In the genomic region with DNA sequence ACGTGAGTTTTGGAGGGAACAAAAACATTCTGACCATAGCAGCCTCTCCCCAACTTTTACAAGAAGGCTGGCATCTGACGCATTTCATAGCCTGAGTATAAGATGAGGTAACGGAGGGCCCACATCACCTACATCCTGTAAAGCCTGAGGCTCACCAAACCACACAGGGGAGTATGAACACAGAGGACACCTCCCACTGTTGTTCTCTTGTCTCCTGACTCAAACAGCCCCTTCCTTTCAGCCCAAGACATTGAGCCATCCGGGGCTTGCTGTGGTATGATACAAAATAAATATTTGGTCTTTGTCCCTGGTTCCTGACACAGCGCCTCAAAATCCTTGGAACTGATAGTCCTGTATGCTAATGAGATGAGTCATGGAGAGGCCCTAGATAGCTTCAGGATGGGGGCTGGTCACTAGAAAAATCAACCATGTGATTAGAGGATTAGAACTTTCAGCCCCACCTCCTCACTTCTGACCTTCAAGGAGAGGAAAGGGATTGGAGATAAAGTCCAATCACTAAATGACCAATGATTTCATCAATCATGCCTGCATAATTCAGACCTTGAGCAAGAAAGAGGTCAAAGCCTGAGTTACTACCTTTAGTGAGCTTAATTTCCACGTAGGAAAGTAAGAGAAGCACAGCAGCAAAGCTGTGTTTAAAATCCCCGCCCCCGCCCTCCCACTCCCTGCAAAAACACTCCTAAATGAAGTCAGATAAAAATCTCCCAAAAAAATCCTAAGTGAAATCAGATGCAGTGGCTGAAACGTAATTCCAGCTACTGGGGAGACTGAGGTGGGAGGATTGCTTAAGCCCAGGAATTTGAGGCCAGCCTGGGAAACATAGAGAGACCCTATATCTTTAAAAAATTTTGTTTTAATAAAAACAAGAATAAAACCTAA, we compare ENCODE assay signal across 11 cellular contexts.
DNase-seq lines count a peak whose midpoint lies in the region; ATAC-seq and TF ChIP-seq lines count a peak whose summit lies in the region.
"Had no signal": no experiment of that assay in that cellular context is flagged by ENCODE, and none has a peak within 500 bp of the region (broad histone marks: within the 10 kb centered on the region; RNA-seq: fewer than 3 reads in every experiment).

No MANE protein-coding gene starts in this region.

- H3K36me3 Mint-ChIP-seq in stimulated activated naive CD8-positive, alpha-beta T cell treated with anti-CD3 and anti-CD28 coated beads, Interleukin-15, Interleukin-2, amounts not matched to agents 100 ng/mL and 50 ng/mL, for 24 hours (ENCODE audit: low read depth): no peaks in the 10 kb centered on the region
- H3K36me3 Mint-ChIP-seq: IgD-negative memory B cell had no signal

- no peak overlapping the region for H3K4me3 ChIP-seq in spleen

- DNase-seq in activated naive CD4-positive, alpha-beta T cell treated with Interleukin-2 at 50 U/mL for 16 hours: peak; percentile 47
- DNase-seq in activated naive CD4-positive, alpha-beta T cell treated with anti-CD3 and anti-CD28 coated beads, Interleukin-2, amount 50 U/mL, for 16 hours: no peak
- DNase-seq in activated CD8-positive, alpha-beta memory T cell treated with anti-CD3 and anti-CD28 coated beads, Interleukin-2, amount 50 U/mL, for 4 hours: peak; percentile 36
- DNase-seq in glomerular visceral epithelial cell (ENCODE audit: extremely low spot score) (peak; percentile 34), spleen (no peak)
- DNase-seq: aorta, COR-L47 had no signal

- peak overlapping the region in 3 of 8 donors; percentile 54 to 71 (median 68) for H3K27ac ChIP-seq in spleen

- H3K4me1 ChIP-seq in spleen: peaks cover 0 to 62% (median 41%) of the 10 kb centered on the region in 6 donors

- H3K4me1 Mint-ChIP-seq in stimulated activated naive CD8-positive, alpha-beta T cell treated with anti-CD3 and anti-CD28 coated beads, Interleukin-15, Interleukin-2, amounts not matched to agents 100 ng/mL and 50 ng/mL, for 24 hours (ENCODE audit: low read depth): peaks cover 52% of the 10 kb centered on the region

- no peaks in the 10 kb centered on the region for H3K9me3 Mint-ChIP-seq in stimulated activated naive CD8-positive, alpha-beta T cell treated with anti-CD3 and anti-CD28 coated beads, Interleukin-15, Interleukin-2, amounts not matched to agents 100 ng/mL and 50 ng/mL, for 24 hours
- H3K9me3 Mint-ChIP-seq: IgD-negative memory B cell had no signal

- ATAC-seq in HG03045 (IDR thresholded peaks at IDR 0.05; ENCODE audit: unreplicated experiment): no peak
- no peak for ATAC-seq in GM19328 (IDR thresholded peaks at IDR 0.05; ENCODE audit: unreplicated experiment)

- peak overlapping the region; percentile 93 for H3K27ac Mint-ChIP-seq in stimulated activated naive CD8-positive, alpha-beta T cell treated with anti-CD3 and anti-CD28 coated beads, Interleukin-15, Interleukin-2, amounts not matched to agents 100 ng/mL and 50 ng/mL, for 24 hours

- TF ChIP-seq CTCF in spleen (IDR thresholded peaks at IDR 0.05 in 8 of 11, conservative IDR thresholded peaks at IDR 0.05 in 3 of 11): no peak

- no peaks in the 10 kb centered on the region for H3K9me3 ChIP-seq in spleen

- 55 to 78% (median 63%) methylated on average over 9 of the region's 9 CpGs for WGBS in spleen, 5 donors

- no peaks in the 10 kb centered on the region for H3K27me3 ChIP-seq in spleen (replicated peaks in 1 of 7)

- no peaks in the 10 kb centered on the region for H3K36me3 ChIP-seq in spleen

- intact Hi-C loops in spleen (cut with DNase I; ENCODE audit: low total_unique reads): loop anchor here (10.0 kb wide), 1 partner anchor 171 kb away; no protein-coding TSS in a partner anchor

- no peak for TF ChIP-seq POLR2A in spleen (IDR thresholded peaks at IDR 0.05)

- H3K4me3 Mint-ChIP-seq in stimulated activated naive CD8-positive, alpha-beta T cell treated with anti-CD3 and anti-CD28 coated beads, Interleukin-15, Interleukin-2, amounts not matched to agents 100 ng/mL and 50 ng/mL, for 24 hours: peak overlapping the region; percentile 43

- H3K27me3 Mint-ChIP-seq in stimulated activated naive CD8-positive, alpha-beta T cell treated with anti-CD3 and anti-CD28 coated beads, Interleukin-15, Interleukin-2, amounts not matched to agents 100 ng/mL and 50 ng/mL, for 24 hours: no peaks in the 10 kb centered on the region
- H3K27me3 Mint-ChIP-seq: IgD-negative memory B cell had no signal

Comparison
In these comparisons a context has a peak if more than half of its experiments do, and no peak if none do; other contexts are left out.
1. DNase-seq: peak in activated naive CD4-positive, alpha-beta T cell treated with Interleukin-2 at 50 U/mL for 16 hours (single experiment), activated CD8-positive, alpha-beta memory T cell treated with anti-CD3 and anti-CD28 coated beads, Interleukin-2, amount 50 U/mL, for 4 hours (single experiment) and glomerular visceral epithelial cell (single experiment); none in activated naive CD4-positive, alpha-beta T cell treated with anti-CD3 and anti-CD28 coated beads, Interleukin-2, amount 50 U/mL, for 16 hours (single experiment) and spleen (single experiment).